ENCODE assay signal across 20 cellular contexts in genomic region chr7:38274493-38274892, GRCh38.
DNase-seq lines count a peak whose midpoint lies in the region; ATAC-seq, FAIRE-seq and TF ChIP-seq lines count a peak whose summit lies in the region.
"Had no signal": no experiment of that assay in that cellular context is flagged by ENCODE, and none has a peak within 500 bp of the region (broad histone marks: within the 10 kb centered on the region; RNA-seq: fewer than 3 reads in every experiment).

No MANE protein-coding gene starts in this region.

- no peak for TF ChIP-seq RAD21 in HepG2 (CRISPR knock-in tag; IDR thresholded peaks at IDR 0.05)

- no peaks in the 10 kb centered on the region for H3K4me1 ChIP-seq in HepG2 (ENCODE audit: insufficient read depth, low read length)
- H3K4me1 ChIP-seq in right lobe of liver, result no peaks in the 10 kb centered on the region
- no peaks in the 10 kb centered on the region for H3K4me1 ChIP-seq in endothelial cell of umbilical vein (ENCODE audit: control insufficient read depth, extremely low read depth, insufficient read depth, low read length)
- H3K4me1 ChIP-seq in endodermal cell (ENCODE audit: control insufficient read depth, insufficient read depth, low read length), result no peaks in the 10 kb centered on the region
- H3K4me1 ChIP-seq: esophagus squamous epithelium had no signal

- in situ Hi-C loops in HepG2 (cut with HindIII; ENCODE audit: extremely low pct_ligation_motif_present, low pct_unique_long_range_greater_than_20kb), result no loop called here

- H3K36me3 Mint-ChIP-seq in T-cell, result no peaks in the 10 kb centered on the region
- no peaks in the 10 kb centered on the region for H3K36me3 Mint-ChIP-seq in endodermal cell (ENCODE audit: low read depth)
- H3K36me3 Mint-ChIP-seq: mesothelial cell of epicardium had no signal

- H3K9me3 Mint-ChIP-seq in T-cell (no peaks in the 10 kb centered on the region), endodermal cell (no peaks in the 10 kb centered on the region)
- H3K9me3 Mint-ChIP-seq: HFFc6, mesothelial cell of epicardium, neural crest cell had no signal

- FAIRE-seq in HepG2 (lab: Jason Lieb, UNC), result no peak
- no peak for FAIRE-seq in endothelial cell of umbilical vein (lab: Jason Lieb, UNC)

- H3K4me1 Mint-ChIP-seq in T-cell, result no peaks in the 10 kb centered on the region
- peaks cover 2% of the 10 kb centered on the region for H3K4me1 Mint-ChIP-seq in endodermal cell

- no peak overlapping the region for H3K9ac ChIP-seq in HepG2 (ENCODE audit: insufficient read depth, low read depth, low read length)
- H3K9ac ChIP-seq in endothelial cell of umbilical vein (replicated peaks; ENCODE audit: extremely low read depth, insufficient read depth, low read length), result no peak overlapping the region
- no peak overlapping the region for H3K9ac ChIP-seq in endodermal cell (ENCODE audit: extremely low read depth, low read length, poor library complexity, severe bottlenecking)

- CTCF ChIA-PET in HepG2 (lab: Yijun Ruan, JAX; ENCODE audit: low intra/inter-chr PET ratio, low total read pairs), result no interaction called here
- CTCF ChIA-PET in T-cell (lab: Charles Lee), result interaction anchor here (0.6 to 2.2 kb wide), 4 partner anchors 44 to 96 kb away, joined by 3 to 18 read pairs (median 3); no protein-coding TSS in a partner anchor
- CTCF ChIA-PET in endothelial cell of umbilical vein (lab: Charles Lee), result interaction anchor here (0.9 to 1.8 kb wide), 3 partner anchors 44 to 96 kb away, joined by 3 to 4 read pairs (median 4); no protein-coding TSS in a partner anchor

- BruUV-seq in HepG2 (replicated peaks; lab: Mats Ljungman, UMichigan) (no TSS peak), endothelial cell of umbilical vein (replicated peaks; lab: Mats Ljungman, UMichigan) (no TSS peak)

- no peak overlapping the region for H3K4me2 ChIP-seq in HepG2 (ENCODE audit: low read depth, low read length)
- no peak overlapping the region for H3K4me2 ChIP-seq in endothelial cell of umbilical vein (ENCODE audit: insufficient read depth, low read length)

- H2AFZ ChIP-seq in HepG2 (ENCODE audit: low read length) (no peak overlapping the region), endothelial cell of umbilical vein (ENCODE audit: low read depth, low read length) (no peak overlapping the region)

- 39% methylated on average over 4 of the region's 4 CpGs for WGBS in HepG2 (ENCODE audit: low lambda C conversion rate)
- WGBS in right lobe of liver (ENCODE audit: insufficient coverage, low coverage, low lambda C conversion rate, missing lambda C conversion rate), result 65% methylated on average over 4 of the region's 4 CpGs
- WGBS in endodermal cell (ENCODE audit: insufficient coverage in 1 of 2, insufficient read length in 1 of 2), 2 experiments, result 94 to 100% methylated on average over 2 to 3 of the region's 4 CpGs

- H3K4me3 Mint-ChIP-seq in T-cell, result peak overlapping the region; percentile 19 to 72 (median 53)
- H3K4me3 Mint-ChIP-seq in endodermal cell, result no peak overlapping the region
- H3K4me3 Mint-ChIP-seq: HFFc6, mesothelial cell of epicardium, neural crest cell had no signal

- dilution Hi-C loops in endothelial cell of umbilical vein (cut with MboI; ENCODE audit: extremely low pct_ligation_motif_present, low sequenced_read_pairs), result no loop called here

- no peak for DNase-seq in HepG2 (ENCODE audit: low spot score)
- no peak for DNase-seq in right lobe of liver
- no peak for DNase-seq in T-cell
- no peak for DNase-seq in endothelial cell of umbilical vein (ENCODE audit: low read depth, low spot score)
- no peak for DNase-seq in D341Med (ENCODE audit: low spot score)
- DNase-seq in activated gamma-delta T cell treated with Interleukin-2 at 50 U/mL for 16 hours, result no peak
- DNase-seq in endodermal cell, result no peak
- no peak for DNase-seq in AML-193 (lab: John Stamatoyannopoulos, UW)
- DNase-seq: activated CD4-positive, alpha-beta T cell treated with anti-CD3 and anti-CD28 coated beads, Interleukin-2, amount 50 U/mL, for 1 hour; activated T-cell treated with anti-CD3 and anti-CD28 coated beads, Interleukin-2, amount 50 U/mL, for 1 hour; dorsolateral prefrontal cortex; esophagus squamous epithelium; HFFc6; NCI-H1092; NCI-H2029 treated with DMSO at 0.1 percent for 48 hours; NCI-H446 treated with DMSO at 0.1 percent for 48 hours; stimulated activated CD8-positive, alpha-beta memory T cell treated with anti-CD3 and anti-CD28 coated beads, Interleukin-4, amount 100 ng/mL, for 48 hours had no signal

- H3K4me3 ChIP-seq in HepG2 (replicated peaks in 1 of 3; ENCODE audit: insufficient read depth in 1 of 3, low read depth in 2 of 3, low read length in 3 of 3) (no peak overlapping the region), right lobe of liver (no peak overlapping the region), endothelial cell of umbilical vein (replicated peaks in 1 of 3; ENCODE audit: insufficient read depth in 1 of 3, low read depth in 1 of 3, low read length in 3 of 3) (no peak overlapping the region), endodermal cell (ENCODE audit: low read length) (no peak overlapping the region)
- H3K4me3 ChIP-seq: cardiac muscle cell, esophagus squamous epithelium had no signal

- TF ChIP-seq CTCF in HepG2 (CRISPR knock-in tag; IDR thresholded peaks at IDR 0.05) (no peak), right lobe of liver (IDR thresholded peaks at IDR 0.05) (no peak), endothelial cell of umbilical vein (IDR thresholded peaks at IDR 0.05; ENCODE audit: extremely low read depth in 1 of 2, insufficient read depth in 1 of 2, low read depth in 1 of 2, low read length in 2 of 2) (no peak), endodermal cell (conservative IDR thresholded peaks at IDR 0.05) (no peak)

- POLR2A ChIA-PET in HepG2 (lab: Yijun Ruan, JAX), result no interaction called here
- POLR2A ChIA-PET in T-cell (lab: Charles Lee), result no interaction called here
- POLR2A ChIA-PET in endothelial cell of umbilical vein (lab: Charles Lee), result no interaction called here

- H3K9me3 ChIP-seq in HepG2 (ENCODE audit: low read length), result no peaks in the 10 kb centered on the region
- H3K9me3 ChIP-seq in right lobe of liver, result no peaks in the 10 kb centered on the region
- no peaks in the 10 kb centered on the region for H3K9me3 ChIP-seq in endothelial cell of umbilical vein (replicated peaks; ENCODE audit: control insufficient read depth, insufficient read depth, low read length)
- no peaks in the 10 kb centered on the region for H3K9me3 ChIP-seq in endodermal cell (ENCODE audit: control insufficient read depth, low read length)
- H3K9me3 ChIP-seq: esophagus squamous epithelium had no signal

- intact Hi-C loops in HepG2 (cut with micrococcal nuclease; ENCODE audit: unreplicated experiment), result no loop called here
- intact Hi-C loops in right lobe of liver (cut with DNase I), result no loop called here
- intact Hi-C loops in endothelial cell of umbilical vein (cut with micrococcal nuclease), result no loop called here

- H3K36me3 ChIP-seq in HepG2 (replicated peaks in 1 of 2; ENCODE audit: control insufficient read depth in 1 of 2, insufficient read depth in 2 of 2, low read length in 2 of 2) (no peaks in the 10 kb centered on the region), right lobe of liver (no peaks in the 10 kb centered on the region), endothelial cell of umbilical vein (ENCODE audit: control insufficient read depth in 2 of 2, extremely low read depth in 1 of 2, insufficient read depth in 2 of 2, low read length in 2 of 2) (no peaks in the 10 kb centered on the region), endodermal cell (ENCODE audit: control insufficient read depth, insufficient read depth, low read length) (no peaks in the 10 kb centered on the region)
- H3K36me3 ChIP-seq: cardiac muscle cell, esophagus squamous epithelium had no signal

- TF ChIP-seq EP300 in HepG2 (IDR thresholded peaks at IDR 0.05; ENCODE audit: low read depth in 2 of 2, low read length in 2 of 2) (no peak), HepG2 (CRISPR knock-in tag; IDR thresholded peaks at IDR 0.05; ENCODE audit: borderline replicate concordance) (no peak)

- no peak overlapping the region for H3K27ac Mint-ChIP-seq in T-cell
- no peak overlapping the region for H3K27ac Mint-ChIP-seq in endodermal cell
- H3K27ac Mint-ChIP-seq: HFFc6, mesothelial cell of epicardium had no signal

- no peak overlapping the region for H3K27ac ChIP-seq in HepG2 (ENCODE audit: extremely low read length, insufficient read depth, low read length)
- H3K27ac ChIP-seq in right lobe of liver, result no peak overlapping the region
- no peak overlapping the region for H3K27ac ChIP-seq in endothelial cell of umbilical vein (ENCODE audit: insufficient read depth, low read depth, low read length)
- no peak overlapping the region for H3K27ac ChIP-seq in endodermal cell (ENCODE audit: low read depth, low read length)
- H3K27ac ChIP-seq: cardiac muscle cell, esophagus squamous epithelium had no signal

- H3K27me3 Mint-ChIP-seq in T-cell (no peaks in the 10 kb centered on the region), endodermal cell (ENCODE audit: insufficient read depth) (no peaks in the 10 kb centered on the region)

- no peaks in the 10 kb centered on the region for H3K9me1 ChIP-seq in endothelial cell of umbilical vein (replicated peaks; ENCODE audit: control insufficient read depth, extremely low read depth, insufficient read depth, low read length)

- H3K27me3 ChIP-seq in HepG2 (ENCODE audit: control insufficient read depth in 1 of 2, insufficient read depth in 2 of 2, low read length in 2 of 2) (no peaks in the 10 kb centered on the region), right lobe of liver (no peaks in the 10 kb centered on the region), endothelial cell of umbilical vein (ENCODE audit: control insufficient read depth in 2 of 2, insufficient read depth in 2 of 2, low read length in 2 of 2) (peaks cover 0 to 3% of the 10 kb centered on the region in 2 experiments), endodermal cell (ENCODE audit: control insufficient read depth, insufficient read depth, low read length, poor library complexity, severe bottlenecking) (no peaks in the 10 kb centered on the region)
- H3K27me3 ChIP-seq: cardiac muscle cell, dorsolateral prefrontal cortex, esophagus squamous epithelium had no signal

- ATAC-seq in HepG2, result no peak
- ATAC-seq in right lobe of liver, result no peak
- ATAC-seq in T-cell (replicated peaks in 1 of 4), result no peak

- H4K20me1 ChIP-seq in HepG2 (ENCODE audit: insufficient read depth, low read length) (no peaks in the 10 kb centered on the region), endothelial cell of umbilical vein (replicated peaks; ENCODE audit: control insufficient read depth, extremely low read depth, insufficient read depth, low read length) (no peaks in the 10 kb centered on the region)

- H3K79me2 ChIP-seq in HepG2 (ENCODE audit: insufficient read depth, low read length), result no peaks in the 10 kb centered on the region
- H3K79me2 ChIP-seq in endothelial cell of umbilical vein (ENCODE audit: control insufficient read depth, insufficient read depth, low read length), result no peaks in the 10 kb centered on the region

- TF ChIP-seq POLR2A in HepG2 (IDR thresholded peaks at IDR 0.05; ENCODE audit: insufficient read depth in 1 of 2, low read depth in 2 of 2, low read length in 2 of 2), result no peak
- TF ChIP-seq POLR2A in right lobe of liver (IDR thresholded peaks at IDR 0.05), result no peak
- no peak for TF ChIP-seq POLR2A in endothelial cell of umbilical vein (IDR thresholded peaks at IDR 0.05; ENCODE audit: low read depth, low read length)

TF ChIP-seq in endothelial cell of umbilical vein, 7 proteins besides CTCF, POLR2A, EP300 and RAD21 (continues in another document):
- TF ChIP-seq FOS (IDR thresholded peaks at IDR 0.05; ENCODE audit: borderline replicate concordance, insufficient read depth, low read length), result peak; percentile 17
